ENCODE assay signal across 11 cellular contexts in genomic region chr10:123359539-123359938, GRCh38.
"Had no signal": no experiment of that assay in that cellular context is flagged by ENCODE, and none has a peak within 500 bp of the region (broad histone marks: within the 10 kb centered on the region; RNA-seq: fewer than 3 reads in every experiment).

No MANE protein-coding gene starts in this region.

- DNase-seq: activated CD4-positive, alpha-beta T cell treated with anti-CD3 and anti-CD28 coated beads for 1 hour; activated CD8-positive, alpha-beta memory T cell treated with anti-CD3 and anti-CD28 coated beads, Interleukin-2, amount 50 U/mL, for 48 hours; activated CD8-positive, alpha-beta T cell treated with anti-CD3 and anti-CD28 coated beads for 36 hours; activated naive CD4-positive, alpha-beta T cell; effector CD4-positive, alpha-beta T cell; foreskin melanocyte; heart left ventricle; left lung; nucleus accumbens; thyroid gland had no signal

- ATAC-seq: activated CD8-positive, alpha-beta T cell treated with anti-CD3 and anti-CD28 coated beads for 36 hours; heart left ventricle; left lung; natural killer cell treated with Interleukin-12 subunit alpha and Interleukin-12 subunit beta and Interleukin-15 and Interleukin-18, amount 100 ng/mL, for 72 hours had no signal
